24 cellular contexts compared by ENCODE assay signal in the genomic region with DNA sequence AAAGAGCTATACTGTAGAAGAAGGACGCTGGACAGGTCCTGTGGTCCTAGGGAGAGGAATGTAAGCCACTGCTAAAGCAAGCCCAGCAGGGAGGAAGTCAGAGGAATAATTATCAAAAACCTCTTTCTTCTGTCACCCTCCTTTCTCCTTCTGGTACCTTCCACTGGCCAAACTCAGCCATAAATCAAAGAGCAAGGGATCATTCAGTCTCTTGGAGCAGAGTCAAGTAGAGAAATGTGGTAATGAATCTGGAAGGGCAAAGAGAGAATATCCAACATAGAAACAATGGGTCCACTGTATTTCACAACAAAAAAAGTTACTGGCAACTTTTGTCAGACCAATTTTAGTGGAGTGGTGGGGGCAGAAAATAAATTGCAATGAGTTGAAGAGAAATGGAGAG. TPM values are rescaled to one million over a fixed set of nuclear protein-coding genes. Genes with fewer than 3 reads are reported as not detected.
DNase-seq lines count a peak whose midpoint lies in the region; ATAC-seq and TF ChIP-seq lines count a peak whose summit lies in the region.
"Had no signal": no experiment of that assay in that cellular context is flagged by ENCODE, and none has a peak within 500 bp of the region (broad histone marks: within the 10 kb centered on the region; RNA-seq: fewer than 3 reads in every experiment).

No MANE protein-coding gene starts in this region.

- no peak overlapping the region for H2AFZ ChIP-seq in GM23338
- H2AFZ ChIP-seq: GM23248 had no signal

- H3K79me2 ChIP-seq in GM23338 (replicated peaks; ENCODE audit: insufficient read depth): no peaks in the 10 kb centered on the region

- ATAC-seq in GM23338: no peak
- ATAC-seq in HG03159 (IDR thresholded peaks at IDR 0.05; ENCODE audit: unreplicated experiment): no peak
- ATAC-seq in GM19463 (IDR thresholded peaks at IDR 0.05; ENCODE audit: unreplicated experiment): no peak
- ATAC-seq in heart right ventricle: no peak
- ATAC-seq: GM12878 had no signal

- no peak overlapping the region for H3K4me2 ChIP-seq in GM23338
- H3K4me2 ChIP-seq: BLaER1 had no signal

- H3K4me1 ChIP-seq in GM23338 (ENCODE audit: insufficient read depth): no peaks in the 10 kb centered on the region
- no peaks in the 10 kb centered on the region for H3K4me1 ChIP-seq in heart right ventricle
- H3K4me1 ChIP-seq: BLaER1 had no signal

- no peaks in the 10 kb centered on the region for H3F3A ChIP-seq in GM23338 (replicated peaks; ENCODE audit: low read depth)

- H3K4me3 Mint-ChIP-seq in GM23338: no peak overlapping the region
- H3K4me3 Mint-ChIP-seq: CD14-positive monocyte; CD4-positive, alpha-beta memory T cell had no signal

- no peaks in the 10 kb centered on the region for H3K9me2 ChIP-seq in GM23338 (ENCODE audit: insufficient read depth)

- peaks cover 1% of the 10 kb centered on the region for H3K27me3 Mint-ChIP-seq in GM23338 (ENCODE audit: insufficient read depth, low read depth, poor library complexity)
- H3K27me3 Mint-ChIP-seq: CD4-positive, alpha-beta memory T cell had no signal

- no peak overlapping the region for H3K27ac Mint-ChIP-seq in GM23338
- H3K27ac Mint-ChIP-seq: CD14-positive monocyte; CD4-positive, alpha-beta memory T cell had no signal

- H4K20me1 ChIP-seq in GM23338 (replicated peaks; ENCODE audit: insufficient read depth): no peaks in the 10 kb centered on the region
- H4K20me1 ChIP-seq: BLaER1 had no signal

- H3K27me3 ChIP-seq in GM23338 (ENCODE audit: insufficient read depth) (no peaks in the 10 kb centered on the region), heart right ventricle (no peaks in the 10 kb centered on the region)
- H3K27me3 ChIP-seq: BLaER1 had no signal

- no peaks in the 10 kb centered on the region for H3K36me3 ChIP-seq in GM23338 (ENCODE audit: insufficient read depth)
- H3K36me3 ChIP-seq in heart right ventricle: peaks cover 0 to 12% (median 0%) of the 10 kb centered on the region in 9 donors
- H3K36me3 ChIP-seq: BLaER1 had no signal

- DNase-seq in GM23338 (ENCODE audit: low spot score) (peak; percentile 4), SK-MEL-5 (ENCODE audit: low read depth, low spot score) (peak; percentile 36), left kidney (ENCODE audit: low read depth, low spot score) (peak; percentile 2), T1000 (lab: John Stamatoyannopoulos, UW) (no peak), heart right ventricle (no peak)
- DNase-seq: 8988T; Calu3; CD4-positive, alpha-beta memory T cell; DMS53; DND-41; EL; GM23248; HCEC 1CT; IMR-90 had no signal

- no peaks in the 10 kb centered on the region for H3K9me3 Mint-ChIP-seq in GM23338
- H3K9me3 Mint-ChIP-seq: CD4-positive, alpha-beta memory T cell had no signal

- H3K4me1 Mint-ChIP-seq in GM23338: no peaks in the 10 kb centered on the region
- H3K4me1 Mint-ChIP-seq: CD14-positive monocyte; CD4-positive, alpha-beta memory T cell had no signal

- in situ Hi-C loops in SK-MEL-5 (cut with HindIII; ENCODE audit: low pct_unique_long_range_greater_than_20kb, low sequenced_read_pairs): no loop called here

- H3K9me3 ChIP-seq in heart right ventricle: no peaks in the 10 kb centered on the region
- H3K9me3 ChIP-seq: BLaER1 had no signal

- no peak for TF ChIP-seq CTCF in GM23338 (conservative IDR thresholded peaks at IDR 0.05; ENCODE audit: low read depth in 2 of 2)
- TF ChIP-seq CTCF in heart right ventricle (IDR thresholded peaks at IDR 0.05): no peak

- 51 to 54% methylated on average over 1 of the region's 1 CpG for WGBS in heart right ventricle, 2 donors

- no peaks in the 10 kb centered on the region for H3K36me3 Mint-ChIP-seq in GM23338 (ENCODE audit: low read depth)
- H3K36me3 Mint-ChIP-seq: CD14-positive monocyte had no signal

- H3K4me3 ChIP-seq in GM23338 (no peak overlapping the region), heart right ventricle (no peak overlapping the region)
- H3K4me3 ChIP-seq: BLaER1, GM12878, GM23248 had no signal

- intact Hi-C loops in heart right ventricle (cut with DNase I): no loop called here

- H3K27ac ChIP-seq in GM23338 (ENCODE audit: low read depth): no peak overlapping the region
- H3K27ac ChIP-seq in heart right ventricle: no peak overlapping the region
- H3K27ac ChIP-seq: BLaER1, GM23248, HL-60 had no signal

TF ChIP-seq in GM23338, 12 proteins besides CTCF, POLR2A, EP300 and RAD21:
- no peak for TF ChIP-seq ZNF114 (CRISPR knock-in tag; IDR thresholded peaks at IDR 0.05)
- TF ChIP-seq, protein P1, sequence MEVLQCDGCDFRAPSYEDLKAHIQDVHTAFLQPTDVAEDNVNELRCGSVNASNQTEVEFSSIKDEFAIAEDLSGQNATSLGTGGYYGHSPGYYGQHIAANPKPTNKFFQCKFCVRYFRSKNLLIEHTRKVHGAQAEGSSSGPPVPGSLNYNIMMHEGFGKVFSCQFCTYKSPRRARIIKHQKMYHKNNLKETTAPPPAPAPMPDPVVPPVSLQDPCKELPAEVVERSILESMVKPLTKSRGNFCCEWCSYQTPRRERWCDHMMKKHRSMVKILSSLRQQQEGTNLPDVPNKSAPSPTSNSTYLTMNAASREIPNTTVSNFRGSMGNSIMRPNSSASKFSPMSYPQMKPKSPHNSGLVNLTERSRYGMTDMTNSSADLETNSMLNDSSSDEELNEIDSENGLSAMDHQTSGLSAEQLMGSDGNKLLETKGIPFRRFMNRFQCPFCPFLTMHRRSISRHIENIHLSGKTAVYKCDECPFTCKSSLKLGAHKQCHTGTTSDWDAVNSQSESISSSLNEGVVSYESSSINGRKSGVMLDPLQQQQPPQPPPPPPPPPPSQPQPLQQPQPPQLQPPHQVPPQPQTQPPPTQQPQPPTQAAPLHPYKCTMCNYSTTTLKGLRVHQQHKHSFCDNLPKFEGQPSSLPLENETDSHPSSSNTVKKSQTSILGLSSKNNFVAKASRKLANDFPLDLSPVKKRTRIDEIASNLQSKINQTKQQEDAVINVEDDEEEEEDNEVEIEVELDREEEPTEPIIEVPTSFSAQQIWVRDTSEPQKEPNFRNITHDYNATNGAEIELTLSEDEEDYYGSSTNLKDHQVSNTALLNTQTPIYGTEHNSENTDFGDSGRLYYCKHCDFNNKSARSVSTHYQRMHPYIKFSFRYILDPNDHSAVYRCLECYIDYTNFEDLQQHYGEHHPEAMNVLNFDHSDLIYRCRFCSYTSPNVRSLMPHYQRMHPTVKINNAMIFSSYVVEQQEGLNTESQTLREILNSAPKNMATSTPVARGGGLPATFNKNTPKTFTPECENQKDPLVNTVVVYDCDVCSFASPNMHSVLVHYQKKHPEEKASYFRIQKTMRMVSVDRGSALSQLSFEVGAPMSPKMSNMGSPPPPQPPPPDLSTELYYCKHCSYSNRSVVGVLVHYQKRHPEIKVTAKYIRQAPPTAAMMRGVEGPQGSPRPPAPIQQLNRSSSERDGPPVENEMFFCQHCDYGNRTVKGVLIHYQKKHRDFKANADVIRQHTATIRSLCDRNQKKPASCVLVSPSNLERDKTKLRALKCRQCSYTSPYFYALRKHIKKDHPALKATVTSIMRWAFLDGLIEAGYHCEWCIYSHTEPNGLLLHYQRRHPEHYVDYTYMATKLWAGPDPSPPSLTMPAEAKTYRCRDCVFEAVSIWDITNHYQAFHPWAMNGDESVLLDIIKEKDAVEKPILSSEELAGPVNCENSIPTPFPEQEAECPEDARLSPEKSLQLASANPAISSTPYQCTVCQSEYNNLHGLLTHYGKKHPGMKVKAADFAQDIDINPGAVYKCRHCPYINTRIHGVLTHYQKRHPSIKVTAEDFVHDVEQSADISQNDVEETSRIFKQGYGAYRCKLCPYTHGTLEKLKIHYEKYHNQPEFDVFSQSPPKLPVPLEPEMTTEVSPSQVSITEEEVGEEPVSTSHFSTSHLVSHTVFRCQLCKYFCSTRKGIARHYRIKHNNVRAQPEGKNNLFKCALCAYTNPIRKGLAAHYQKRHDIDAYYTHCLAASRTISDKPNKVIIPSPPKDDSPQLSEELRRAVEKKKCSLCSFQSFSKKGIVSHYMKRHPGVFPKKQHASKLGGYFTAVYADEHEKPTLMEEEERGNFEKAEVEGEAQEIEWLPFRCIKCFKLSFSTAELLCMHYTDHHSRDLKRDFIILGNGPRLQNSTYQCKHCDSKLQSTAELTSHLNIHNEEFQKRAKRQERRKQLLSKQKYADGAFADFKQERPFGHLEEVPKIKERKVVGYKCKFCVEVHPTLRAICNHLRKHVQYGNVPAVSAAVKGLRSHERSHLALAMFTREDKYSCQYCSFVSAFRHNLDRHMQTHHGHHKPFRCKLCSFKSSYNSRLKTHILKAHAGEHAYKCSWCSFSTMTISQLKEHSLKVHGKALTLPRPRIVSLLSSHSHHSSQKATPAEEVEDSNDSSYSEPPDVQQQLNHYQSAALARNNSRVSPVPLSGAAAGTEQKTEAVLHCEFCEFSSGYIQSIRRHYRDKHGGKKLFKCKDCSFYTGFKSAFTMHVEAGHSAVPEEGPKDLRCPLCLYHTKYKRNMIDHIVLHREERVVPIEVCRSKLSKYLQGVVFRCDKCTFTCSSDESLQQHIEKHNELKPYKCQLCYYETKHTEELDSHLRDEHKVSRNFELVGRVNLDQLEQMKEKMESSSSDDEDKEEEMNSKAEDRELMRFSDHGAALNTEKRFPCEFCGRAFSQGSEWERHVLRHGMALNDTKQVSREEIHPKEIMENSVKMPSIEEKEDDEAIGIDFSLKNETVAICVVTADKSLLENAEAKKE (CRISPR knock-in tag; IDR thresholded peaks at IDR 0.05): no peak

RNA-seq across cellular contexts. Expression of a gene that starts 33.5 kb away (rescaled TPM):
- not detected in 2 replicates for total RNA-seq in GM23338 (2014; rRNA removed; shearing (Covaris generic))
- not detected in 2 replicates for polyA plus RNA-seq in GM23338 (2016; fragmentation: Nextera tagmentation; extraction: Ambion mirVana)
- not detected in 2 replicates for total RNA-seq in SK-MEL-5 (2014; rRNA removed; shearing (Covaris generic))
- not detected in 2 replicates for polyA plus RNA-seq in SK-MEL-5 (2015; cell fraction: cytosol; rRNA removed)
- not detected in 2 replicates for polyA plus RNA-seq in SK-MEL-5 (2015; cell fraction: nucleus; rRNA removed)
- total RNA-seq in heart right ventricle: 1 to 10 TPM in 1 of 10 donors, under 1 TPM in 9; 0.17 to 1.3 (median 0.54) TPM
- polyA plus RNA-seq in heart right ventricle: under 1 TPM; 0.09 to 0.95 TPM
- total RNA-seq: A673; Calu3; CD4-positive, alpha-beta memory T cell; G401; GM12878; GM23248; HT1080; IMR-90 had no signal
- polyA plus RNA-seq: AG04450; CD14-positive monocyte; CD4-positive, alpha-beta memory T cell; GM12878; IMR-90 had no signal

RNA-seq across cellular contexts. Expression of a gene that starts 35.0 kb away (rescaled TPM):
- total RNA-seq in GM23338 (2014; rRNA removed; shearing (Covaris generic)): 1.4 and 2.1 TPM in 2 replicates
- polyA plus RNA-seq in GM23338 (2016; fragmentation: Nextera tagmentation; extraction: Ambion mirVana): 1.5 and 2.3 TPM in 2 replicates
- 0.26 and 0.35 TPM in 2 replicates for total RNA-seq in SK-MEL-5 (2014; rRNA removed; shearing (Covaris generic))
- 0.24 and 0.51 TPM in 2 replicates for polyA plus RNA-seq in SK-MEL-5 (2015; cell fraction: cytosol; rRNA removed)
- polyA plus RNA-seq in SK-MEL-5 (2015; cell fraction: nucleus; rRNA removed): 1.0 and 2.6 TPM in 2 replicates
- 1 to 10 TPM in 6 of 10 donors, under 1 TPM in 4; 0.40 to 1.8 (median 1.2) TPM for total RNA-seq in heart right ventricle
- 1 to 10 TPM in 1 of 2 donors, under 1 TPM in 1; 0.25 to 2.5 TPM for polyA plus RNA-seq in heart right ventricle
- total RNA-seq: GM12878 had no signal

Comparison
In these comparisons a context has a peak if more than half of its experiments do, and no peak if none do; other contexts are left out.
1. DNase-seq: peak in GM23338 (single experiment), SK-MEL-5 (single experiment) and left kidney (single experiment); none in T1000 (single experiment) and heart right ventricle (0 of 2).